ENCODE assay signal across 10 cellular contexts in the genomic region with DNA sequence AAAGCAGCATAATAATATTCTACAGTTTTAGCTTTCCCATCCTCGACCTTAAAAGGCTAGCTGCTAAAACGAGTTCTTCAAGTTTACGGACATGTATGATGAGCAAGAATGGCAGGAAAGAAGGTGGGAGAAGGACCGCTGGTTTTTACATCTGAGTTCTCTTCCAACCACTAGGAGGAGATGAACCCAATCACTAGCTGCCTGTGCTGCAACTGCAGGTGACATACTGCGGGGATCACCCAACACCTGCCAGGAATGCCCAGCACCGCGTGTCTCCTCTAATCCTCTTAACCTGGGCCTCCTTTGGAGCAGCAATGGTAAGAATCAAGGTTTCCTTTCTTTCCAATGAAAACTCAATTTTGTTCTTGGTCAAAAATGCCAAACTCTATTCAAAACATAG. TPM values are rescaled to one million over a fixed set of nuclear protein-coding genes. Genes with fewer than 3 reads are reported as not detected.
DNase-seq lines count a peak whose midpoint lies in the region; ATAC-seq and TF ChIP-seq lines count a peak whose summit lies in the region.
"Had no signal": no experiment of that assay in that cellular context is flagged by ENCODE, and none has a peak within 500 bp of the region (broad histone marks: within the 10 kb centered on the region; RNA-seq: fewer than 3 reads in every experiment).

No MANE protein-coding gene starts in this region.

- no peak overlapping the region for H3K4me3 Mint-ChIP-seq in endothelial cell (ENCODE audit: unreplicated experiment)

- H4K12ac ChIP-seq in trophoblast cell (ENCODE audit: low read depth, low read length), result no peak overlapping the region

- no peak overlapping the region for H2BK12ac ChIP-seq in trophoblast cell (ENCODE audit: low read length)

- no peak overlapping the region for H3K27ac ChIP-seq in trophoblast cell (ENCODE audit: low read depth, low read length)
- H3K27ac ChIP-seq in vagina, result no peak overlapping the region
- H3K27ac ChIP-seq: skin epidermis had no signal

- no peak overlapping the region for H3K4me3 ChIP-seq in trophoblast cell (ENCODE audit: low read depth, low read length)
- no peak overlapping the region for H3K4me3 ChIP-seq in vagina
- H3K4me3 ChIP-seq: skin epidermis had no signal

- H2AK5ac ChIP-seq in trophoblast cell (ENCODE audit: low read length), result no peak overlapping the region

- H3K27ac Mint-ChIP-seq in endothelial cell (ENCODE audit: unreplicated experiment), result no peak overlapping the region

- DNase-seq in NCI-H510A treated with DMSO at 0.1 percent for 48 hours (lab: John Stamatoyannopoulos, UW) (peak; percentile 67), endothelial cell (ENCODE audit: low spot score) (no peak), trophoblast cell (peak; percentile 53 to 80), NOMO-1 treated with DMSO at 0.1 percent for 48 hours (lab: John Stamatoyannopoulos, UW; ENCODE audit: unreplicated experiment) (no peak), vagina (ENCODE audit: extremely low spot score in 2 of 2) (no peak)
- DNase-seq: foreskin melanocyte, NCI-H1092 treated with DMSO at 0.1 percent for 48 hours had no signal

- no peak overlapping the region for H4K91ac ChIP-seq in trophoblast cell (ENCODE audit: low read depth, low read length)

- H3K4me1 Mint-ChIP-seq in endothelial cell (ENCODE audit: unreplicated experiment), result peaks cover 7% of the 10 kb centered on the region

- H3K9ac ChIP-seq in trophoblast cell (ENCODE audit: low read length), result no peak overlapping the region

- no peak overlapping the region for H3K18ac ChIP-seq in trophoblast cell (ENCODE audit: low read length)

- no peak overlapping the region for H3K23ac ChIP-seq in trophoblast cell (ENCODE audit: low read length)

- H3K9me3 ChIP-seq in trophoblast cell (ENCODE audit: insufficient read depth, low read depth, low read length), result no peaks in the 10 kb centered on the region
- H3K9me3 ChIP-seq in vagina, result no peaks in the 10 kb centered on the region

- no peak overlapping the region for H4K8ac ChIP-seq in trophoblast cell (ENCODE audit: low read depth, low read length)

- intact Hi-C loops in vagina (cut with DNase I), result no loop called here

- ATAC-seq in GM19023 (IDR thresholded peaks at IDR 0.05; ENCODE audit: unreplicated experiment), result no peak

- no peaks in the 10 kb centered on the region for H3K79me1 ChIP-seq in trophoblast cell (ENCODE audit: low read length)

- peaks cover 55% of the 10 kb centered on the region for H3K36me3 Mint-ChIP-seq in endothelial cell (ENCODE audit: low read depth, unreplicated experiment)

- H3K27me3 ChIP-seq in trophoblast cell (ENCODE audit: insufficient read depth, low read length), result no peaks in the 10 kb centered on the region
- H3K27me3 ChIP-seq in vagina, result no peaks in the 10 kb centered on the region

- H3K14ac ChIP-seq in trophoblast cell (ENCODE audit: low read length), result no peak overlapping the region

- WGBS in trophoblast cell (ENCODE audit: extremely low coverage, insufficient coverage, insufficient read length), result no CpG with 5 or more reads among the region's 7 CpGs

- H2BK120ac ChIP-seq in trophoblast cell (ENCODE audit: insufficient read depth, low read length, poor library complexity), result no peak overlapping the region

- peaks cover 26 to 37% of the 10 kb centered on the region in 2 experiments for H3K36me3 ChIP-seq in trophoblast cell (ENCODE audit: control insufficient read depth in 1 of 2, insufficient read depth in 2 of 2, low read length in 2 of 2)
- peaks cover 3 to 37% of the 10 kb centered on the region in 2 donors for H3K36me3 ChIP-seq in vagina

- H2BK5ac ChIP-seq in trophoblast cell (ENCODE audit: low read depth, low read length, poor library complexity), result no peak overlapping the region

- H3K4me1 ChIP-seq in trophoblast cell (ENCODE audit: control insufficient read depth in 1 of 2, insufficient read depth in 2 of 2, low read length in 2 of 2) (no peaks in the 10 kb centered on the region), vagina (no peaks in the 10 kb centered on the region)

- H3K79me2 ChIP-seq in trophoblast cell (ENCODE audit: control insufficient read depth, insufficient read depth, low read length, poor library complexity), result no peaks in the 10 kb centered on the region

- no peak overlapping the region for H3K4me2 ChIP-seq in trophoblast cell (ENCODE audit: low read length)

- H3K9me3 Mint-ChIP-seq in endothelial cell (ENCODE audit: unreplicated experiment), result no peaks in the 10 kb centered on the region

- peaks cover 10% of the 10 kb centered on the region for H3K27me3 Mint-ChIP-seq in endothelial cell (ENCODE audit: unreplicated experiment)

- no peak for TF ChIP-seq POLR2A in vagina (IDR thresholded peaks at IDR 0.05)

- TF ChIP-seq CTCF in GM12873 (IDR thresholded peaks at IDR 0.05; ENCODE audit: insufficient read depth, low read depth, low read length, missing control alignments) (peak; percentile 57), endothelial cell (IDR thresholded peaks at IDR 0.05; ENCODE audit: unreplicated experiment) (peak; percentile 48), vagina (IDR thresholded peaks at IDR 0.05) (no peak)

- H3K4ac ChIP-seq in trophoblast cell (ENCODE audit: low read depth, low read length), result no peak overlapping the region

- no peak overlapping the region for H2AFZ ChIP-seq in trophoblast cell (ENCODE audit: insufficient read depth, low read length, poor library complexity)

RNA-seq across cellular contexts. Expression of a gene that starts 23.5 kb away (rescaled TPM):
- 15.2 TPM for total RNA-seq in endothelial cell (ENCODE audit: unreplicated experiment)
- polyA plus RNA-seq in trophoblast cell (2013), result 7.3 and 7.9 TPM in 2 replicates
- 20.4 TPM for total RNA-seq in vagina

Comparison
In these comparisons a context has a peak if more than half of its experiments do, and no peak if none do; other contexts are left out.
1. CTCF ChIP-seq: peak in GM12873 (single experiment) and endothelial cell (single experiment); none in vagina (0 of 3).
2. DNase-seq: peak in NCI-H510A treated with DMSO at 0.1 percent for 48 hours (single experiment) and trophoblast cell (2 of 2); none in endothelial cell (single experiment), NOMO-1 treated with DMSO at 0.1 percent for 48 hours (single experiment) and vagina (0 of 2).